ENCODE assay signal across 17 cellular contexts in genomic region chr19:4013886-4014540, GRCh38. TPM values are rescaled to one million over a fixed set of nuclear protein-coding genes. Genes with fewer than 3 reads are reported as not detected.
DNase-seq lines count a peak whose midpoint lies in the region; ATAC-seq and TF ChIP-seq lines count a peak whose summit lies in the region.
"Had no signal": no experiment of that assay in that cellular context is flagged by ENCODE, and none has a peak within 500 bp of the region (broad histone marks: within the 10 kb centered on the region; RNA-seq: fewer than 3 reads in every experiment).

No MANE protein-coding gene starts in this region.

- TF ChIP-seq CTCF in right atrium auricular region (IDR thresholded peaks at IDR 0.05) (no peak), testis (IDR thresholded peaks at IDR 0.05) (no peak), omental fat pad (IDR thresholded peaks at IDR 0.05) (no peak)

- H3K36me3 ChIP-seq in right atrium auricular region (peaks cover 28% of the 10 kb centered on the region), muscle layer of colon (ENCODE audit: insufficient read depth, low read length) (peaks cover 24% of the 10 kb centered on the region), testis (ENCODE audit: low read depth, missing control alignments) (no peaks in the 10 kb centered on the region)

- H3K4me3 ChIP-seq in right atrium auricular region = no peak overlapping the region
- no peak overlapping the region for H3K4me3 ChIP-seq in muscle layer of colon (ENCODE audit: low read depth in 1 of 2, low read length in 2 of 2)
- H3K4me3 ChIP-seq in testis = no peak overlapping the region
- H3K4me3 ChIP-seq: cardiac muscle cell had no signal

- 50 to 61% methylated on average over 8 to 20 of the region's 20 CpGs for WGBS in testis, 2 donors

- H3K27me3 ChIP-seq in right atrium auricular region = no peaks in the 10 kb centered on the region
- no peaks in the 10 kb centered on the region for H3K27me3 ChIP-seq in muscle layer of colon (ENCODE audit: control insufficient read depth in 1 of 2, insufficient read depth in 2 of 2, low read length in 2 of 2)
- H3K27me3 ChIP-seq in testis = no peaks in the 10 kb centered on the region
- H3K27me3 ChIP-seq: cardiac muscle cell, foreskin keratinocyte, neutrophil had no signal

- ATAC-seq in Right ventricle myocardium superior (ENCODE audit: poor library complexity) = peak; percentile 29
- ATAC-seq in omental fat pad (ENCODE audit: low FRiP score) = no peak

- DNase-seq in Right ventricle myocardium superior (no peak), right atrium auricular region (ENCODE audit: low spot score) (no peak), epidermal melanocyte (ENCODE audit: insufficient read length, low spot score) (peak; percentile 2), testis (peak; percentile 67), NCI-H1930 (lab: John Stamatoyannopoulos, UW) (no peak), omental fat pad (ENCODE audit: low spot score) (no peak), NOMO-1 treated with dmso at 0.1 percent for 144 hours (lab: John Stamatoyannopoulos, UW; ENCODE audit: unreplicated experiment) (no peak)
- DNase-seq: DMS153, foreskin keratinocyte, IMR-90, kidney glomerular epithelial cell, NCI-H1417 treated with DMSO at 0.1 percent for 48 hours, NCI-H524, retina had no signal

- no peak overlapping the region for H3K9ac ChIP-seq in muscle layer of colon (ENCODE audit: low read length)

- intact Hi-C loops in Right ventricle myocardium superior (cut with DNase I) (no loop called here), testis (cut with DNase I; ENCODE audit: low total_unique reads) (no loop called here)

- H3K9me3 ChIP-seq in right atrium auricular region = no peaks in the 10 kb centered on the region
- no peaks in the 10 kb centered on the region for H3K9me3 ChIP-seq in muscle layer of colon (ENCODE audit: low read length)
- no peaks in the 10 kb centered on the region for H3K9me3 ChIP-seq in testis
- H3K9me3 ChIP-seq: neutrophil had no signal

- no peak for TF ChIP-seq POLR2A in testis (IDR thresholded peaks at IDR 0.05)

- peak overlapping the region in 1 of 2 donors; percentile 66 for H3K27ac ChIP-seq in right atrium auricular region
- H3K27ac ChIP-seq in muscle layer of colon (ENCODE audit: low read depth, low read length) = peak overlapping the region; percentile 64
- H3K27ac ChIP-seq in testis = peak overlapping the region; percentile 66 to 74
- H3K27ac ChIP-seq: cardiac muscle cell, foreskin keratinocyte, neutrophil had no signal

- H3K4me1 ChIP-seq in right atrium auricular region (peaks cover 0 to 63% of the 10 kb centered on the region in 2 donors), muscle layer of colon (ENCODE audit: insufficient read depth, low read length) (peaks cover 75% of the 10 kb centered on the region), testis (peaks cover 57% of the 10 kb centered on the region)
- H3K4me1 ChIP-seq: foreskin keratinocyte had no signal

RNA-seq across cellular contexts. Expression of gene PIAS4, which starts 6.5 kb away (rescaled TPM):
- total RNA-seq in Right ventricle myocardium superior = 16.7 TPM
- total RNA-seq in right atrium auricular region = 10 to 100 TPM; 10.9 to 11.4 TPM
- 10 to 100 TPM; 89.1 to 94.5 TPM for total RNA-seq in testis
- 142 TPM for polyA plus RNA-seq in testis (ENCODE audit: insufficient read depth, low read depth, low replicate concordance)
- 10 to 100 TPM; 10.6 to 21.6 (median 11.2) TPM for total RNA-seq in omental fat pad

RNA-seq across cellular contexts. Expression of gene EEF2, which starts 28.8 kb away (rescaled TPM):
- 1,974 TPM for total RNA-seq in Right ventricle myocardium superior
- total RNA-seq in right atrium auricular region = 1,000 to 10,000 TPM; 1,205 to 1,737 TPM
- total RNA-seq in testis = 1,000 to 10,000 TPM in 1 of 2 donors, 100 to 1,000 TPM in 1; 909 to 1,599 TPM
- polyA plus RNA-seq in testis (ENCODE audit: insufficient read depth, low read depth, low replicate concordance) = 1,429 TPM
- 1,000 to 10,000 TPM; 1,922 to 2,283 (median 2,030) TPM for total RNA-seq in omental fat pad

RNA-seq across cellular contexts. Expression of gene DAPK3, which starts 43.1 kb away (rescaled TPM):
- 70.5 TPM for total RNA-seq in Right ventricle myocardium superior
- total RNA-seq in right atrium auricular region = 100 to 1,000 TPM in 1 of 2 donors, 10 to 100 TPM in 1; 46.2 to 202 TPM
- total RNA-seq in testis = 100 to 1,000 TPM; 102 to 111 TPM
- 89.8 TPM for polyA plus RNA-seq in testis (ENCODE audit: insufficient read depth, low read depth, low replicate concordance)
- total RNA-seq in omental fat pad = 10 to 100 TPM; 40.7 to 71.7 (median 56.9) TPM

RNA-seq across cellular contexts. Expression of gene ZBTB7A, which starts 52.7 kb away (rescaled TPM):
- total RNA-seq in Right ventricle myocardium superior (31.4 TPM), right atrium auricular region (10 to 100 TPM; 33.8 to 50.0 TPM), testis (10 to 100 TPM; 42.2 to 49.4 TPM), omental fat pad (10 to 100 TPM; 33.3 to 53.3 (median 38.4) TPM)
- 7.5 TPM for polyA plus RNA-seq in testis (ENCODE audit: insufficient read depth, low read depth, low replicate concordance)

Comparison
In these comparisons a context has a peak if more than half of its experiments do, and no peak if none do; other contexts are left out.
1. DNase-seq: peak in epidermal melanocyte (single experiment) and testis (single experiment); none in Right ventricle myocardium superior (single experiment), right atrium auricular region (single experiment), NCI-H1930 (0 of 2), omental fat pad (single experiment) and NOMO-1 treated with dmso at 0.1 percent for 144 hours (single experiment).